23 cellular contexts compared by ENCODE assay signal in genomic region chr11:1690167-1691026, GRCh38. TPM values are rescaled to one million over a fixed set of nuclear protein-coding genes. Genes with fewer than 3 reads are reported as not detected.
"Had no signal": no experiment of that assay in that cellular context is flagged by ENCODE, and none has a peak within 500 bp of the region (broad histone marks: within the 10 kb centered on the region; RNA-seq: fewer than 3 reads in every experiment).

No MANE protein-coding gene starts in this region.

- H3K27ac Mint-ChIP-seq: activated B cell treated with CpG ODN at 0.5 μM for 24 hours; activated CD8-positive, alpha-beta T cell treated with anti-CD3 and anti-CD28 coated beads for 36 hours; activated naive CD8-positive, alpha-beta T cell treated with anti-CD3 and anti-CD28 coated beads for 36 hours; activated T-cell treated with anti-CD3 and anti-CD28 coated beads, Interleukin-2, amount 50 U/mL, for 72 hours; stimulated activated effector memory CD8-positive, alpha-beta T cell treated with anti-CD3 and anti-CD28 coated beads, Interleukin-12 subunit alpha, Interleukin-12 subunit beta, amount 100 ng/mL, for 72 hours had no signal

- DNase-seq: activated B cell treated with CpG ODN at 0.5 μM for 24 hours; activated CD4-positive, alpha-beta T cell treated with anti-CD3 and anti-CD28 coated beads for 48 hours; activated CD8-positive, alpha-beta memory T cell treated with anti-CD3 and anti-CD28 coated beads, Interleukin-2, amount 50 U/mL, for 48 hours; activated CD8-positive, alpha-beta T cell treated with anti-CD3 and anti-CD28 coated beads for 36 hours; activated gamma-delta T cell treated with Interleukin-2 at 50 U/mL for 16 hours; activated naive CD8-positive, alpha-beta T cell treated with anti-CD3 and anti-CD28 coated beads for 36 hours; activated T-cell treated with anti-CD3 and anti-CD28 coated beads, Interleukin-2, amount 50 U/mL, for 72 hours; amygdala; body of pancreas; caudate nucleus; effector CD8-positive, alpha-beta T cell; foreskin melanocyte; mammary epithelial cell; psoas muscle; sigmoid colon; stimulated activated CD4-positive, alpha-beta T cell treated with anti-CD3 and anti-CD28 coated beads, Interleukin-2, amount 100 ng/mL, for 24 hours; uterus had no signal

- H3K4me3 Mint-ChIP-seq: activated B cell treated with CpG ODN at 0.5 μM for 24 hours; activated CD8-positive, alpha-beta T cell treated with anti-CD3 and anti-CD28 coated beads for 36 hours; activated naive CD8-positive, alpha-beta T cell treated with anti-CD3 and anti-CD28 coated beads for 36 hours; activated T-cell treated with anti-CD3 and anti-CD28 coated beads, Interleukin-2, amount 50 U/mL, for 72 hours; stimulated activated effector memory CD8-positive, alpha-beta T cell treated with anti-CD3 and anti-CD28 coated beads, Interleukin-12 subunit alpha, Interleukin-12 subunit beta, amount 100 ng/mL, for 72 hours had no signal

- H3K27me3 ChIP-seq: body of pancreas, uterus had no signal

- H3K9me3 Mint-ChIP-seq: activated B cell treated with CpG ODN at 0.5 μM for 24 hours; activated CD8-positive, alpha-beta T cell treated with anti-CD3 and anti-CD28 coated beads for 36 hours; activated naive CD8-positive, alpha-beta T cell treated with anti-CD3 and anti-CD28 coated beads for 36 hours; nephron; stimulated activated effector memory CD8-positive, alpha-beta T cell treated with anti-CD3 and anti-CD28 coated beads, Interleukin-12 subunit alpha, Interleukin-12 subunit beta, amount 100 ng/mL, for 72 hours had no signal

- H3K36me3 Mint-ChIP-seq: activated naive CD8-positive, alpha-beta T cell treated with anti-CD3 and anti-CD28 coated beads for 36 hours; stimulated activated effector memory CD8-positive, alpha-beta T cell treated with anti-CD3 and anti-CD28 coated beads, Interleukin-12 subunit alpha, Interleukin-12 subunit beta, amount 100 ng/mL, for 72 hours had no signal

- H3K36me3 ChIP-seq: sigmoid colon, uterus had no signal

- ATAC-seq: activated CD8-positive, alpha-beta T cell treated with anti-CD3 and anti-CD28 coated beads for 36 hours; activated T-cell treated with anti-CD3 and anti-CD28 coated beads, Interleukin-2, amount 50 U/mL, for 72 hours; body of pancreas; psoas muscle; stimulated activated effector memory CD8-positive, alpha-beta T cell treated with anti-CD3 and anti-CD28 coated beads, Interleukin-12 subunit alpha, Interleukin-12 subunit beta, amount 100 ng/mL, for 72 hours had no signal

- H3K27ac ChIP-seq: body of pancreas, psoas muscle, sigmoid colon, uterus had no signal

- H3K9me3 ChIP-seq: body of pancreas, psoas muscle, sigmoid colon, uterus had no signal

- H3K4me3 ChIP-seq: body of pancreas, psoas muscle, sigmoid colon, uterus had no signal

RNA-seq across cellular contexts. Expression of gene KRTAP5-6, which starts 6.6 kb away (rescaled TPM):
- total RNA-seq: activated B cell treated with CpG ODN at 0.5 μM for 24 hours; activated CD8-positive, alpha-beta T cell treated with anti-CD3 and anti-CD28 coated beads for 36 hours; activated naive CD8-positive, alpha-beta T cell treated with anti-CD3 and anti-CD28 coated beads for 36 hours; activated T-cell treated with anti-CD3 and anti-CD28 coated beads, Interleukin-2, amount 50 U/mL, for 72 hours; body of pancreas; mammary epithelial cell; mucosa of gallbladder; omental fat pad; psoas muscle; sigmoid colon; T-helper 1 cell treated with Interleukin-12 subunit alpha and Interleukin-12 subunit beta and Interleukin-4 antibody, amounts not matched to agents 30 ng/mL and 1 ng/mL, for 36 hours; uterus had no signal
- polyA plus RNA-seq: mammary epithelial cell, psoas muscle, sigmoid colon, thymus had no signal

RNA-seq across cellular contexts. Expression of gene IFITM10, which starts 60.0 kb away (rescaled TPM):
- total RNA-seq: activated B cell treated with CpG ODN at 0.5 μM for 24 hours; activated naive CD8-positive, alpha-beta T cell treated with anti-CD3 and anti-CD28 coated beads for 36 hours had no signal
